8 cellular contexts compared by ENCODE assay signal in genomic region chr19:13861392-13861713, GRCh38. TPM values are rescaled to one million over a fixed set of nuclear protein-coding genes. Genes with fewer than 3 reads are reported as not detected.
DNase-seq lines count a peak whose midpoint lies in the region; ATAC-seq and TF ChIP-seq lines count a peak whose summit lies in the region.

No MANE protein-coding gene starts in this region.

- H3K4me3 Mint-ChIP-seq in activated naive CD8-positive, alpha-beta T cell: peak overlapping the region; percentile 92

- TF ChIP-seq POLR2A in right lobe of liver (IDR thresholded peaks at IDR 0.05): no peak
- TF ChIP-seq POLR2A in upper lobe of left lung (IDR thresholded peaks at IDR 0.05): peak in 1 of 4 donors; percentile 11

- H3K9me3 ChIP-seq in right lobe of liver (no peaks in the 10 kb centered on the region), upper lobe of left lung (no peaks in the 10 kb centered on the region)

- TF ChIP-seq CTCF in GM13976 (IDR thresholded peaks at IDR 0.05; ENCODE audit: borderline replicate concordance, control extremely low read depth, extremely low read depth, insufficient read depth, missing control alignments) (no peak), right lobe of liver (IDR thresholded peaks at IDR 0.05) (no peak), upper lobe of left lung (IDR thresholded peaks at IDR 0.05) (no peak)

- H3K27ac ChIP-seq in right lobe of liver (peak overlapping the region; percentile 67 to 84 (median 67)), upper lobe of left lung (peak overlapping the region; percentile 93 to 96 (median 94))

- H3K36me3 ChIP-seq in right lobe of liver: no peaks in the 10 kb centered on the region
- H3K36me3 ChIP-seq in upper lobe of left lung: no peaks in the 10 kb centered on the region

- DNase-seq in GM13976 (ENCODE audit: low spot score) (peak; percentile 71), right lobe of liver (no peak), upper lobe of left lung (no peak), NCI-H1930 (lab: John Stamatoyannopoulos, UW) (no peak), C1 segment of cervical spinal cord (lab: John Stamatoyannopoulos, UW) (no peak)
- no peak for DNase-seq in stimulated activated CD4-positive, alpha-beta T cell treated with anti-CD3 and anti-CD28 coated beads, Interleukin-2, amount 100 ng/mL, for 48 hours

- H3K27ac Mint-ChIP-seq in activated naive CD8-positive, alpha-beta T cell: peak overlapping the region; percentile 86

- peak overlapping the region; percentile 32 to 45 (median 42) for H3K4me3 ChIP-seq in right lobe of liver
- peak overlapping the region; percentile 19 to 57 (median 44) for H3K4me3 ChIP-seq in upper lobe of left lung

- peaks cover 2% of the 10 kb centered on the region for H3K36me3 Mint-ChIP-seq in activated naive CD8-positive, alpha-beta T cell

- H3K9me3 Mint-ChIP-seq in activated naive CD8-positive, alpha-beta T cell (ENCODE audit: low read depth): no peaks in the 10 kb centered on the region

- H3K27me3 Mint-ChIP-seq in activated naive CD8-positive, alpha-beta T cell: peaks cover 8% of the 10 kb centered on the region

- H3K4me1 Mint-ChIP-seq in activated naive CD8-positive, alpha-beta T cell (ENCODE audit: low read depth): peaks cover 41% of the 10 kb centered on the region

- H3K27me3 ChIP-seq in right lobe of liver: no peaks in the 10 kb centered on the region
- peaks cover 0 to 13% (median 4%) of the 10 kb centered on the region in 4 donors for H3K27me3 ChIP-seq in upper lobe of left lung

- H3K4me1 ChIP-seq in right lobe of liver (peaks cover 0 to 6% (median 2%) of the 10 kb centered on the region in 4 donors), upper lobe of left lung (peaks cover 20 to 50% (median 38%) of the 10 kb centered on the region in 4 donors)

- in situ Hi-C loops in GM13976 (cut with MboI; ENCODE audit: low sequenced_read_pairs, unreplicated experiment): loop anchor here (5.0 to 25.0 kb wide), 2 partner anchors 79 to 599 kb away; no protein-coding TSS in a partner anchor

- intact Hi-C loops in right lobe of liver (cut with DNase I): loop anchor here (5.0 to 10.0 kb wide), 3 partner anchors 74 to 587 kb away; no protein-coding TSS in a partner anchor

- ATAC-seq in HG02852 (IDR thresholded peaks at IDR 0.05; ENCODE audit: unreplicated experiment): peak; percentile 27
- ATAC-seq in right lobe of liver: peak in 1 of 4 donors; percentile 1
- ATAC-seq in upper lobe of left lung (ENCODE audit: low FRiP score in 2 of 2): peak; percentile 1

- TF ChIP-seq EP300 in upper lobe of left lung (IDR thresholded peaks at IDR 0.05): no peak

- WGBS in right lobe of liver (ENCODE audit: insufficient coverage, low coverage, low lambda C conversion rate, missing lambda C conversion rate): 20% methylated on average over 6 of the region's 11 CpGs
- WGBS in upper lobe of left lung, 2 donors: 12 to 43% methylated on average over 5 to 11 of the region's 11 CpGs

RNA-seq across cellular contexts. Expression of gene NANOS3, which starts 15.6 kb away (rescaled TPM):
- total RNA-seq in right lobe of liver (not detected), upper lobe of left lung (1 to 10 TPM in 2 of 6 donors, not detected in 4; 1.3 to 5.2 TPM)

RNA-seq across cellular contexts. Expression of gene BRME1, which starts 44.6 kb away (rescaled TPM):
- 1 to 10 TPM in 4 of 6 experiments, under 1 TPM in 2; 0.34 to 3.7 (median 1.2) TPM for total RNA-seq in right lobe of liver
- total RNA-seq in upper lobe of left lung: 1 to 10 TPM in 5 of 6 donors, under 1 TPM in 1; 0.46 to 4.4 (median 2.1) TPM

RNA-seq across cellular contexts. Expression of gene CC2D1A, which starts 44.6 kb away (rescaled TPM):
- total RNA-seq in right lobe of liver (10 to 100 TPM; 16.5 to 29.8 (median 18.1) TPM), upper lobe of left lung (10 to 100 TPM; 30.4 to 95.3 (median 35.3) TPM)
